In genomic region chr1:201758508-201759050, GRCh38 we compare ENCODE assay signal across 15 cellular contexts.
A peak's percentile ranks its signal among the peaks of the same experiment; 100 is the strongest.
DNase-seq lines count a peak whose midpoint lies in the region.
"Had no signal": no experiment of that assay in that cellular context is flagged by ENCODE, and none has a peak within 500 bp of the region (broad histone marks: within the 10 kb centered on the region; RNA-seq: fewer than 3 reads in every experiment).

No MANE protein-coding gene starts in this region.

- H3K9ac ChIP-seq in GM23248: peak overlapping the region; percentile 59; the same call in 1 of the 2 replicates
- H3K9ac ChIP-seq in neuronal stem cell (ENCODE audit: low read depth, low read length, poor library complexity): no peak overlapping the region

- no peak overlapping the region for H2AK5ac ChIP-seq in neuronal stem cell (ENCODE audit: low read depth, low read length)

- no peaks in the 10 kb centered on the region for H3K9me2 ChIP-seq in GM23248 (ENCODE audit: insufficient read depth)

- H3K27me3 ChIP-seq in GM23248 (replicated peaks; ENCODE audit: insufficient read depth) (no peaks in the 10 kb centered on the region), neuronal stem cell (ENCODE audit: control insufficient read depth in 3 of 3, insufficient read depth in 3 of 3, low read depth in 1 of 3, low read length in 3 of 3) (no peaks in the 10 kb centered on the region)
- H3K27me3 ChIP-seq: suprapubic skin had no signal

- H4K91ac ChIP-seq in neuronal stem cell (ENCODE audit: low read depth, low read length, poor library complexity): no peak overlapping the region

- no peak overlapping the region for H2BK15ac ChIP-seq in neuronal stem cell (ENCODE audit: low read length)

- H3K4me2 ChIP-seq in GM23248 (ENCODE audit: unreplicated experiment) (peak overlapping the region; percentile 69), neuronal stem cell (ENCODE audit: insufficient read depth, low read length, poor library complexity, severe bottlenecking) (no peak overlapping the region)

- H3K79me1 ChIP-seq in neuronal stem cell (ENCODE audit: low read depth, low read length): peaks cover 3% of the 10 kb centered on the region

- H3K4ac ChIP-seq in neuronal stem cell (ENCODE audit: low read length): no peak overlapping the region

- H3K27ac ChIP-seq in GM23248 (peak overlapping the region; percentile 94), neuronal stem cell (replicated peaks; ENCODE audit: low read length) (peak overlapping the region; percentile 37)
- H3K27ac ChIP-seq: C4-2B, suprapubic skin had no signal

- H3K4me1 ChIP-seq in GM23248 (ENCODE audit: insufficient read depth) (peaks cover 99% of the 10 kb centered on the region), neuronal stem cell (ENCODE audit: control insufficient read depth in 2 of 2, insufficient read depth in 1 of 2, low read depth in 1 of 2, low read length in 2 of 2) (peaks cover 36 to 47% of the 10 kb centered on the region in 2 donors)

- peaks cover 95% of the 10 kb centered on the region for H3K79me2 ChIP-seq in GM23248 (ENCODE audit: insufficient read depth)

- H3K14ac ChIP-seq in neuronal stem cell (ENCODE audit: low read length): no peak overlapping the region

- H3F3A ChIP-seq in GM23248 (ENCODE audit: insufficient read depth): peaks cover 99% of the 10 kb centered on the region

- no peak overlapping the region for H2BK5ac ChIP-seq in neuronal stem cell (ENCODE audit: low read length)

- H2AFZ ChIP-seq in GM23248 (no peak overlapping the region), neuronal stem cell (ENCODE audit: low read length) (no peak overlapping the region)

- H4K20me1 ChIP-seq in GM23248 (ENCODE audit: insufficient read depth): no peaks in the 10 kb centered on the region

- H3K23ac ChIP-seq in neuronal stem cell (ENCODE audit: low read depth, low read length, poor library complexity): no peak overlapping the region

- in situ Hi-C loops in GM23248 (cut with MboI): no loop called here

- H3K9me3 ChIP-seq in GM23248 (ENCODE audit: low read depth) (no peaks in the 10 kb centered on the region), neuronal stem cell (replicated peaks in 1 of 2; ENCODE audit: control insufficient read depth in 2 of 2, insufficient read depth in 1 of 2, low read depth in 1 of 2, low read length in 2 of 2) (no peaks in the 10 kb centered on the region)
- H3K9me3 ChIP-seq: suprapubic skin had no signal

- no peak overlapping the region for H3K18ac ChIP-seq in neuronal stem cell (ENCODE audit: low read length)

- WGBS in GM23248 (ENCODE audit: low coverage in 1 of 2, low lambda C conversion rate in 2 of 2, missing lambda C conversion rate in 2 of 2), 2 experiments: 73 to 75% methylated on average over 4 of the region's 4 CpGs
- no CpG with 5 or more reads among the region's 4 CpGs for WGBS in neuronal stem cell (ENCODE audit: extremely low coverage in 2 of 2, insufficient read length in 2 of 2, insufficient replicate concordance in 1 of 2), 2 donors

- DNase-seq in GM23248 (no peak), NCI-H1436 (lab: John Stamatoyannopoulos, UW) (peak; percentile 60), NCI-H524 treated with DMSO at 0.1 percent for 48 hours (lab: John Stamatoyannopoulos, UW) (peak; percentile 48), neuronal stem cell (ENCODE audit: low spot score) (no peak)
- no peak for DNase-seq in activated T-cell treated with anti-CD3 and anti-CD28 coated beads, Interleukin-2, amount 50 U/mL, for 48 hours
- no peak for DNase-seq in stimulated activated naive CD4-positive, alpha-beta T cell (lab: John Stamatoyannopoulos, UW)
- no peak for DNase-seq in stimulated activated CD4-positive, alpha-beta T cell treated with anti-CD3 and anti-CD28 coated beads, Interleukin-2, amount 100 ng/mL, for 24 hours
- DNase-seq: activated CD4-positive, CD25-positive, alpha-beta regulatory T cell treated with anti-CD3 and anti-CD28 coated beads, Interleukin-2, amount 50 U/mL, for 72 hours; erythroblast; KG1; mammary epithelial cell; NCI-H774; T-helper 17 cell had no signal

- H4K8ac ChIP-seq in neuronal stem cell (ENCODE audit: low read depth, low read length): no peak overlapping the region

- no peak overlapping the region for H2BK12ac ChIP-seq in neuronal stem cell (ENCODE audit: low read length)

- no peak overlapping the region for H2BK120ac ChIP-seq in neuronal stem cell (ENCODE audit: low read depth, low read length)

- H3K4me3 ChIP-seq in GM23248: no peak overlapping the region
- no peak overlapping the region for H3K4me3 ChIP-seq in neuronal stem cell (ENCODE audit: low read length in 2 of 2)
- H3K4me3 ChIP-seq: suprapubic skin had no signal

- no peaks in the 10 kb centered on the region for H3K36me3 ChIP-seq in GM23248 (ENCODE audit: low read depth)
- peaks cover 0 to 1% of the 10 kb centered on the region in 2 donors for H3K36me3 ChIP-seq in neuronal stem cell (replicated peaks in 1 of 2; ENCODE audit: control insufficient read depth in 2 of 2, insufficient read depth in 2 of 2, low read length in 2 of 2)
- H3K36me3 ChIP-seq: suprapubic skin had no signal

Comparison
In these comparisons a context has a peak if more than half of its experiments do, and no peak if none do; other contexts are left out.
1. DNase-seq: peak in NCI-H1436 (single experiment) and NCI-H524 treated with DMSO at 0.1 percent for 48 hours (single experiment); none in GM23248 (single experiment), neuronal stem cell (single experiment), activated T-cell treated with anti-CD3 and anti-CD28 coated beads, Interleukin-2, amount 50 U/mL, for 48 hours (0 of 2), stimulated activated naive CD4-positive, alpha-beta T cell (0 of 6) and stimulated activated CD4-positive, alpha-beta T cell treated with anti-CD3 and anti-CD28 coated beads, Interleukin-2, amount 100 ng/mL, for 24 hours (0 of 2).